In genomic region chr19:18431351-18432197, GRCh38 we compare ENCODE assay signal across 1 cellular context.
TF ChIP-seq lines count a peak whose summit lies in the region.

No MANE protein-coding gene starts in this region.

TF ChIP-seq in HEK293, 187 proteins besides CTCF, POLR2A, EP300 and RAD21 (continues in another document):
- TF ChIP-seq ZNF292 (tag by site-specific recombination; IDR thresholded peaks at IDR 0.05; ENCODE audit: borderline replicate concordance, low read depth) (no peak), ZNF366 (tag by site-specific recombination; conservative IDR thresholded peaks at IDR 0.05) (no peak), GLIS2 (tag by site-specific recombination; IDR thresholded peaks at IDR 0.05) (peak; percentile 59), ZSCAN30 (tag by site-specific recombination; IDR thresholded peaks at IDR 0.05) (no peak), ZNF600 (tag by site-specific recombination; IDR thresholded peaks at IDR 0.05) (peak; percentile 75), KLF17 (tag by site-specific recombination; IDR thresholded peaks at IDR 0.05) (peak; percentile 83), SP3 (tag by site-specific recombination; IDR thresholded peaks at IDR 0.05) (peak; percentile 29; the same call in 1 of the 2 replicates), WT1 (tag by site-specific recombination; IDR thresholded peaks at IDR 0.05) (peak; percentile 84), SETDB1 (IDR thresholded peaks at IDR 0.05; ENCODE audit: insufficient read length, low read length) (no peak), TSHZ1 (tag by site-specific recombination; IDR thresholded peaks at IDR 0.05; ENCODE audit: borderline replicate concordance) (no peak; the same call in 1 of the 2 replicates), HIC1 (tag by site-specific recombination; IDR thresholded peaks at IDR 0.05) (peak; percentile 83), ZBTB10 (tag by site-specific recombination; IDR thresholded peaks at IDR 0.05) (peak; percentile 57), ZNF561 (tag by site-specific recombination; IDR thresholded peaks at IDR 0.05; ENCODE audit: borderline replicate concordance) (no peak), ZNF639 (tag by site-specific recombination; IDR thresholded peaks at IDR 0.05) (0 out of 2 replicates have a peak, but pooled peaks have one; percentile 28), ZBTB21 (tag by site-specific recombination; IDR thresholded peaks at IDR 0.05) (no peak), SP2 (tag by site-specific recombination; IDR thresholded peaks at IDR 0.05) (peak; percentile 56), ZNF398 (tag by site-specific recombination; IDR thresholded peaks at IDR 0.05) (peak; percentile 45; the same call in 1 of the 2 replicates), ZSCAN5A (tag by site-specific recombination; IDR thresholded peaks at IDR 0.05) (no peak), GFI1B (tag by site-specific recombination; IDR thresholded peaks at IDR 0.05) (no peak), SP7 (tag by site-specific recombination; IDR thresholded peaks at IDR 0.05) (peak; percentile 64), IKZF3 (tag by site-specific recombination; IDR thresholded peaks at IDR 0.05) (peak; percentile 84), ZBTB20 (tag by site-specific recombination; IDR thresholded peaks at IDR 0.05) (peak; percentile 39; the same call in 1 of the 2 replicates), ZEB2 (tag by site-specific recombination; IDR thresholded peaks at IDR 0.05) (peak; percentile 49; the same call in 1 of the 2 replicates), ZNF10 (tag by site-specific recombination; IDR thresholded peaks at IDR 0.05) (0 out of 2 replicates have a peak, but pooled peaks have one; percentile 10), PATZ1 (tag by site-specific recombination; IDR thresholded peaks at IDR 0.05) (peak; percentile 93), ZNF76 (tag by site-specific recombination; IDR thresholded peaks at IDR 0.05; ENCODE audit: borderline replicate concordance, low read depth) (peak; percentile 50; the same call in 1 of the 2 replicates), PRDM2 (tag by site-specific recombination; IDR thresholded peaks at IDR 0.05; ENCODE audit: borderline replicate concordance) (no peak), MZF1 (tag by site-specific recombination; IDR thresholded peaks at IDR 0.05; ENCODE audit: borderline replicate concordance) (peak; percentile 54), SCRT2 (tag by site-specific recombination; IDR thresholded peaks at IDR 0.05) (no peak), ZBTB48 (tag by site-specific recombination; IDR thresholded peaks at IDR 0.05) (peak; percentile 42; the same call in 1 of the 2 replicates), ZBTB8A (tag by site-specific recombination; IDR thresholded peaks at IDR 0.05) (peak; percentile 43), ZIC2 (tag by site-specific recombination; IDR thresholded peaks at IDR 0.05) (peak; percentile 40; the same call in 1 of the 2 replicates), FEZF1 (tag by site-specific recombination; IDR thresholded peaks at IDR 0.05) (no peak)
